Comparison of ENCODE assay signal across 10 cellular contexts in genomic region chr3:119588112-119588511, GRCh38. TPM values are rescaled to one million over a fixed set of nuclear protein-coding genes. Genes with fewer than 3 reads are reported as not detected.
A peak's percentile ranks its signal among the peaks of the same experiment; 100 is the strongest.
DNase-seq lines count a peak whose midpoint lies in the region; ATAC-seq, FAIRE-seq and TF ChIP-seq lines count a peak whose summit lies in the region.
"Had no signal": no experiment of that assay in that cellular context is flagged by ENCODE, and none has a peak within 500 bp of the region (broad histone marks: within the 10 kb centered on the region; RNA-seq: fewer than 3 reads in every experiment).

No MANE protein-coding gene starts in this region.

- H3K27ac ChIP-seq in DOHH2 (ENCODE audit: low read depth, low read length) (no peak overlapping the region), psoas muscle (no peak overlapping the region), esophagus squamous epithelium (no peak overlapping the region)

- H3K4me3 Mint-ChIP-seq in activated T-helper 1 cell treated with anti-CD3 and anti-CD28 coated beads, Interleukin-12 subunit alpha, Interleukin-12 subunit beta, Interleukin-2, Interleukin-4 antibody, amounts not matched to agents 30 ng/mL and 10 ng/mL and 1 ng/mL, durations not matched to agents 14 hours and 24 hours and 36 hours, result no peak overlapping the region
- H3K4me3 Mint-ChIP-seq: H9 had no signal

- intact Hi-C loops in activated T-helper 1 cell treated with anti-CD3 and anti-CD28 coated beads, Interleukin-12 subunit alpha, Interleukin-12 subunit beta, Interleukin-2, Interleukin-4 antibody, amounts not matched to agents 30 ng/mL and 10 ng/mL and 1 ng/mL, durations not matched to agents 14 hours and 24 hours and 36 hours (cut with micrococcal nuclease), result no loop called here
- intact Hi-C loops in psoas muscle (cut with DNase I) (no loop called here), esophagus squamous epithelium (cut with DNase I) (no loop called here)

- H3K27ac Mint-ChIP-seq in activated T-helper 1 cell treated with anti-CD3 and anti-CD28 coated beads, Interleukin-12 subunit alpha, Interleukin-12 subunit beta, Interleukin-2, Interleukin-4 antibody, amounts not matched to agents 30 ng/mL and 10 ng/mL and 1 ng/mL, durations not matched to agents 14 hours and 24 hours and 36 hours, result peak overlapping the region; percentile 2
- H3K27ac Mint-ChIP-seq: H9 had no signal

- TF ChIP-seq POLR2A in erythroblast (IDR thresholded peaks at IDR 0.05; ENCODE audit: low read length) (no peak), H54 (IDR thresholded peaks at IDR 0.05; ENCODE audit: low read depth, low read length) (no peak), esophagus squamous epithelium (IDR thresholded peaks at IDR 0.05) (no peak)

- H3K36me3 Mint-ChIP-seq in activated T-helper 1 cell treated with anti-CD3 and anti-CD28 coated beads, Interleukin-12 subunit alpha, Interleukin-12 subunit beta, Interleukin-2, Interleukin-4 antibody, amounts not matched to agents 30 ng/mL and 10 ng/mL and 1 ng/mL, durations not matched to agents 14 hours and 24 hours and 36 hours (ENCODE audit: low read depth), result peaks cover 2% of the 10 kb centered on the region

- no peaks in the 10 kb centered on the region for H3K79me2 ChIP-seq in DOHH2 (ENCODE audit: control insufficient read depth, low read length)

- H3K9me3 ChIP-seq in DOHH2 (ENCODE audit: control insufficient read depth, insufficient read depth, low read length) (no peaks in the 10 kb centered on the region), psoas muscle (no peaks in the 10 kb centered on the region), esophagus squamous epithelium (no peaks in the 10 kb centered on the region)

- no peak for DNase-seq in activated T-helper 1 cell treated with anti-CD3 and anti-CD28 coated beads, Interleukin-12 subunit alpha, Interleukin-12 subunit beta, Interleukin-2, Interleukin-4 antibody, amounts not matched to agents 30 ng/mL and 10 ng/mL and 1 ng/mL, durations not matched to agents 14 hours and 24 hours and 36 hours (ENCODE audit: low spot score)
- DNase-seq in psoas muscle (peak; percentile 50 to 62), erythroblast (lab: John Stamatoyannopoulos, UW) (no peak), occipital lobe (lab: John Stamatoyannopoulos, UW) (no peak), H54 (ENCODE audit: insufficient read length, low spot score) (no peak), esophagus squamous epithelium (lab: John Stamatoyannopoulos, UW) (no peak)
- DNase-seq: H9 had no signal

- H3K27me3 ChIP-seq in DOHH2 (ENCODE audit: control insufficient read depth, low read length) (peaks cover 6% of the 10 kb centered on the region; the same call in 1 of the 2 replicates), psoas muscle (ENCODE audit: insufficient read depth in 3 of 3, low read length in 2 of 3) (no peaks in the 10 kb centered on the region), esophagus squamous epithelium (no peaks in the 10 kb centered on the region)

- 78 to 85% (median 80%) methylated on average over 3 of the region's 3 CpGs for WGBS in psoas muscle, 3 donors
- WGBS in esophagus squamous epithelium, 2 donors, result 48 to 61% methylated on average over 3 of the region's 3 CpGs

- peak overlapping the region; percentile 62 for H3K4me2 ChIP-seq in DOHH2 (ENCODE audit: low read length)

- peaks cover 20% of the 10 kb centered on the region for H3K4me1 Mint-ChIP-seq in activated T-helper 1 cell treated with anti-CD3 and anti-CD28 coated beads, Interleukin-12 subunit alpha, Interleukin-12 subunit beta, Interleukin-2, Interleukin-4 antibody, amounts not matched to agents 30 ng/mL and 10 ng/mL and 1 ng/mL, durations not matched to agents 14 hours and 24 hours and 36 hours (ENCODE audit: low read depth)

- H3F3A ChIP-seq in DOHH2 (ENCODE audit: control insufficient read depth, insufficient read depth), result no peaks in the 10 kb centered on the region

- H4K20me1 ChIP-seq in DOHH2 (ENCODE audit: control insufficient read depth, insufficient read depth, low read depth, low read length), result no peaks in the 10 kb centered on the region

- ATAC-seq in HG02678 (IDR thresholded peaks at IDR 0.05; ENCODE audit: unreplicated experiment) (peak; percentile 57), psoas muscle (peak in 1 of 4 donors; percentile 37)

- H3K4me1 ChIP-seq in DOHH2 (ENCODE audit: control insufficient read depth, low read length) (peaks cover 14% of the 10 kb centered on the region), psoas muscle (no peaks in the 10 kb centered on the region), esophagus squamous epithelium (no peaks in the 10 kb centered on the region)

- peaks cover 9% of the 10 kb centered on the region for H3K9me3 Mint-ChIP-seq in activated T-helper 1 cell treated with anti-CD3 and anti-CD28 coated beads, Interleukin-12 subunit alpha, Interleukin-12 subunit beta, Interleukin-2, Interleukin-4 antibody, amounts not matched to agents 30 ng/mL and 10 ng/mL and 1 ng/mL, durations not matched to agents 14 hours and 24 hours and 36 hours

- H3K4me3 ChIP-seq in DOHH2 (ENCODE audit: low read length), result peak overlapping the region; percentile 35
- H3K4me3 ChIP-seq in psoas muscle, result no peak overlapping the region
- H3K4me3 ChIP-seq in esophagus squamous epithelium, result no peak overlapping the region

- TF ChIP-seq CTCF in DOHH2 (IDR thresholded peaks at IDR 0.05; ENCODE audit: low read depth, low read length, poor library complexity, severe bottlenecking), result no peak
- TF ChIP-seq CTCF in psoas muscle (IDR thresholded peaks at IDR 0.05), result no peak
- TF ChIP-seq CTCF in esophagus squamous epithelium (IDR thresholded peaks at IDR 0.05), result no peak

- H3K27me3 Mint-ChIP-seq in activated T-helper 1 cell treated with anti-CD3 and anti-CD28 coated beads, Interleukin-12 subunit alpha, Interleukin-12 subunit beta, Interleukin-2, Interleukin-4 antibody, amounts not matched to agents 30 ng/mL and 10 ng/mL and 1 ng/mL, durations not matched to agents 14 hours and 24 hours and 36 hours (ENCODE audit: insufficient read depth), result no peaks in the 10 kb centered on the region

- no peaks in the 10 kb centered on the region for H3K9me2 ChIP-seq in DOHH2 (replicated peaks; ENCODE audit: control insufficient read depth, low read length)

- no peak for FAIRE-seq in H54 (lab: Jason Lieb, UNC)
- FAIRE-seq: G401.6 had no signal

- no peaks in the 10 kb centered on the region for H3K36me3 ChIP-seq in DOHH2 (ENCODE audit: control insufficient read depth, low read length)
- peaks cover 5 to 63% of the 10 kb centered on the region in 2 donors for H3K36me3 ChIP-seq in psoas muscle (ENCODE audit: insufficient read depth in 1 of 2, low read depth in 1 of 2)
- H3K36me3 ChIP-seq in esophagus squamous epithelium, result no peaks in the 10 kb centered on the region

RNA-seq across cellular contexts. Expression of gene ADPRH, which starts 8.8 kb away (rescaled TPM):
- total RNA-seq in activated T-helper 1 cell treated with anti-CD3 and anti-CD28 coated beads, Interleukin-12 subunit alpha, Interleukin-12 subunit beta, Interleukin-2, Interleukin-4 antibody, amounts not matched to agents 30 ng/mL and 10 ng/mL and 1 ng/mL, durations not matched to agents 14 hours and 24 hours and 36 hours, result 3.8 and 4.6 TPM in 2 replicates
- total RNA-seq in psoas muscle (10 to 100 TPM; 12.6 to 16.9 (median 14.5) TPM), occipital lobe (1.2 TPM), esophagus squamous epithelium (1 to 10 TPM in 3 of 4 donors, under 1 TPM in 1; 0.66 to 5.1 (median 2.9) TPM)
- 10 to 100 TPM in 2 of 3 donors, 1 to 10 TPM in 1; 5.2 to 16.6 (median 15.0) TPM for polyA plus RNA-seq in psoas muscle

RNA-seq across cellular contexts. Expression of gene PLA1A, which starts 9.6 kb away (rescaled TPM):
- 0.22 and 0.29 TPM in 2 replicates for total RNA-seq in activated T-helper 1 cell treated with anti-CD3 and anti-CD28 coated beads, Interleukin-12 subunit alpha, Interleukin-12 subunit beta, Interleukin-2, Interleukin-4 antibody, amounts not matched to agents 30 ng/mL and 10 ng/mL and 1 ng/mL, durations not matched to agents 14 hours and 24 hours and 36 hours
- total RNA-seq in psoas muscle (10 to 100 TPM in 1 of 4 donors, 1 to 10 TPM in 3; 2.3 to 11.7 (median 5.8) TPM), occipital lobe (not detected), esophagus squamous epithelium (1 to 10 TPM in 1 of 4 donors, under 1 TPM in 2, not detected in 1; 0.41 to 1.5 (median 0.79) TPM)
- 1 to 10 TPM; 1.1 to 2.5 (median 2.4) TPM for polyA plus RNA-seq in psoas muscle
- total RNA-seq: H9 had no signal

RNA-seq across cellular contexts. Expression of gene CD80, which starts 28.7 kb away (rescaled TPM):
- total RNA-seq in activated T-helper 1 cell treated with anti-CD3 and anti-CD28 coated beads, Interleukin-12 subunit alpha, Interleukin-12 subunit beta, Interleukin-2, Interleukin-4 antibody, amounts not matched to agents 30 ng/mL and 10 ng/mL and 1 ng/mL, durations not matched to agents 14 hours and 24 hours and 36 hours, result 18.1 and 19.5 TPM in 2 replicates
- under 1 TPM in 1 of 4 donors, not detected in 3; 0.22 TPM for total RNA-seq in psoas muscle
- polyA plus RNA-seq in psoas muscle, result under 1 TPM in 2 of 3 donors, not detected in 1; 0.06 to 0.07 TPM
- total RNA-seq in occipital lobe, result 0.78 TPM
- 1 to 10 TPM in 1 of 4 donors, under 1 TPM in 1, not detected in 2; 0.13 to 1.3 TPM for total RNA-seq in esophagus squamous epithelium
- total RNA-seq: H9 had no signal

Comparison
In these comparisons a context has a peak if more than half of its experiments do, and no peak if none do; other contexts are left out.
1. DNase-seq: peak in psoas muscle (2 of 2); none in activated T-helper 1 cell treated with anti-CD3 and anti-CD28 coated beads, Interleukin-12 subunit alpha, Interleukin-12 subunit beta, Interleukin-2, Interleukin-4 antibody, amounts not matched to agents 30 ng/mL and 10 ng/mL and 1 ng/mL, durations not matched to agents 14 hours and 24 hours and 36 hours (single experiment), erythroblast (0 of 2), occipital lobe (single experiment), H54 (single experiment) and esophagus squamous epithelium (single experiment).